1 cellular context compared by ENCODE assay signal in genomic region chr3:171791695-171792082, GRCh38.
TF ChIP-seq lines count a peak whose summit lies in the region.

No MANE protein-coding gene starts in this region.

TF ChIP-seq in HEK293, 187 proteins besides CTCF, POLR2A, EP300 and RAD21 (continued from another document):
- TF ChIP-seq ZNF362 (tag by site-specific recombination; IDR thresholded peaks at IDR 0.05) (0 out of 2 replicates have a peak, but pooled peaks have one; percentile 10), ELK4 (IDR thresholded peaks at IDR 0.05; ENCODE audit: borderline replicate concordance, low read depth, low read length) (no peak), ZNF561 (tag by site-specific recombination; IDR thresholded peaks at IDR 0.05; ENCODE audit: borderline replicate concordance) (no peak), ZNF114 (tag by site-specific recombination; IDR thresholded peaks at IDR 0.05) (no peak), ZBTB11 (tag by site-specific recombination; conservative IDR thresholded peaks at IDR 0.05; ENCODE audit: low read depth) (peak; percentile 71), ZNF571 (tag by site-specific recombination; IDR thresholded peaks at IDR 0.05) (no peak), PRDM10 (tag by site-specific recombination; IDR thresholded peaks at IDR 0.05) (no peak), ZNF658 (tag by site-specific recombination; IDR thresholded peaks at IDR 0.05) (no peak), ZNF23 (tag by site-specific recombination; IDR thresholded peaks at IDR 0.05; ENCODE audit: borderline replicate concordance) (no peak), ZNF157 (tag by site-specific recombination; IDR thresholded peaks at IDR 0.05) (no peak), ZNF488 (tag by site-specific recombination; IDR thresholded peaks at IDR 0.05) (no peak), ZNF645 (tag by site-specific recombination; IDR thresholded peaks at IDR 0.05) (no peak), ZNF202 (tag by site-specific recombination; IDR thresholded peaks at IDR 0.05; ENCODE audit: borderline replicate concordance) (no peak), REST (tag by site-specific recombination; IDR thresholded peaks at IDR 0.05) (no peak), SP2 (tag by site-specific recombination; IDR thresholded peaks at IDR 0.05) (no peak), ZNF654 (tag by site-specific recombination; IDR thresholded peaks at IDR 0.05; ENCODE audit: low read depth) (no peak), ZNF214 (tag by site-specific recombination; IDR thresholded peaks at IDR 0.05; ENCODE audit: borderline replicate concordance) (no peak), ZIC2 (tag by site-specific recombination; IDR thresholded peaks at IDR 0.05) (no peak), ZNF354C (tag by site-specific recombination; IDR thresholded peaks at IDR 0.05; ENCODE audit: borderline replicate concordance, low read depth) (no peak), ZSCAN30 (tag by site-specific recombination; IDR thresholded peaks at IDR 0.05) (0 out of 2 replicates have a peak, but pooled peaks have one; percentile 61), BCL11A (tag by site-specific recombination; IDR thresholded peaks at IDR 0.05; ENCODE audit: low read depth) (no peak), ZNF184 (tag by site-specific recombination; IDR thresholded peaks at IDR 0.05) (no peak), GLIS1 (tag by site-specific recombination; IDR thresholded peaks at IDR 0.05) (no peak), ZNF785 (tag by site-specific recombination; IDR thresholded peaks at IDR 0.05) (no peak), ZEB2 (tag by site-specific recombination; IDR thresholded peaks at IDR 0.05) (peak; percentile 65; the same call in 1 of the 2 replicates), ZNF670 (tag by site-specific recombination; IDR thresholded peaks at IDR 0.05; ENCODE audit: low read depth) (no peak), ZNF10 (tag by site-specific recombination; IDR thresholded peaks at IDR 0.05) (no peak), ZFP69B (tag by site-specific recombination; IDR thresholded peaks at IDR 0.05) (peak; percentile 54; the same call in 1 of the 2 replicates), GLI4 (tag by site-specific recombination; IDR thresholded peaks at IDR 0.05) (no peak), ZNF560 (tag by site-specific recombination; IDR thresholded peaks at IDR 0.05; ENCODE audit: borderline replicate concordance) (no peak), PATZ1 (tag by site-specific recombination; IDR thresholded peaks at IDR 0.05) (no peak), ATF2 (tag by site-specific recombination; IDR thresholded peaks at IDR 0.05; ENCODE audit: low read depth) (no peak), ZNF623 (tag by site-specific recombination; IDR thresholded peaks at IDR 0.05) (peak; percentile 55), ZNF324 (tag by site-specific recombination; IDR thresholded peaks at IDR 0.05) (no peak), OVOL3 (tag by site-specific recombination; IDR thresholded peaks at IDR 0.05) (no peak)
